In genomic region chr7:94376281-94376680, GRCh38 we compare ENCODE assay signal across 17 cellular contexts. TPM values are rescaled to one million over a fixed set of nuclear protein-coding genes. Genes with fewer than 3 reads are reported as not detected.
DNase-seq lines count a peak whose midpoint lies in the region; ATAC-seq and TF ChIP-seq lines count a peak whose summit lies in the region.
"Had no signal": no experiment of that assay in that cellular context is flagged by ENCODE, and none has a peak within 500 bp of the region (broad histone marks: within the 10 kb centered on the region; RNA-seq: fewer than 3 reads in every experiment).

No MANE protein-coding gene starts in this region.

- H3K4me3 ChIP-seq in IMR-90 (ENCODE audit: insufficient read depth, low read depth, low read length) (no peak overlapping the region), colonic mucosa (no peak overlapping the region), mucosa of rectum (ENCODE audit: low read length in 2 of 2) (no peak overlapping the region), spleen (no peak overlapping the region)

- DNase-seq in IMR-90 (no peak), colonic mucosa (no peak), spleen (no peak), NCI-H2107 (lab: John Stamatoyannopoulos, UW) (no peak), A172 (ENCODE audit: low spot score) (no peak), SHP77 (lab: John Stamatoyannopoulos, UW) (no peak), mesenteric fat pad (ENCODE audit: low spot score) (no peak)
- DNase-seq: activated CD4-positive, CD25-positive, alpha-beta regulatory T cell treated with anti-CD3 and anti-CD28 coated beads, Interleukin-2, amount 50 U/mL, for 72 hours; activated naive CD4-positive, alpha-beta T cell treated with Interleukin-2 at 50 U/mL for 16 hours; DMS153; midbrain; NCI-H1105; occipital lobe; stimulated activated naive CD8-positive, alpha-beta T cell treated with anti-CD3 and anti-CD28 coated beads, Interleukin-15, Interleukin-2, amounts not matched to agents 100 U/mL and 50 U/mL, for 24 hours; T-helper 17 cell had no signal

- no peaks in the 10 kb centered on the region; the same call in 1 of the 2 replicates for H3K9me1 ChIP-seq in IMR-90 (ENCODE audit: insufficient read depth, low read length)

- TF ChIP-seq RAD21 in IMR-90 (IDR thresholded peaks at IDR 0.05; ENCODE audit: low read length): no peak

- in situ Hi-C loops in IMR-90 (cut with MboI; ENCODE audit: low sequenced_read_pairs): no loop called here

- peak overlapping the region; percentile 92 for H3K18ac ChIP-seq in IMR-90 (ENCODE audit: low read depth, low read length)

- CTCF ChIA-PET in IMR-90 (lab: Yijun Ruan, JAX): interaction anchor here (0.7 to 3.2 kb wide), 4 partner anchors 13 to 88 kb away, joined by 4 to 19 read pairs (median 4); no protein-coding TSS in a partner anchor

- H2AK5ac ChIP-seq in IMR-90 (ENCODE audit: low read depth, low read length): peak overlapping the region; percentile 96

- peak overlapping the region; percentile 89 for H2AK9ac ChIP-seq in IMR-90 (replicated peaks; ENCODE audit: low read depth, low read length, poor library complexity)

- POLR2A ChIA-PET in IMR-90 (lab: Charles Lee; ENCODE audit: unreplicated experiment): interaction anchor here (0.7 to 5.0 kb wide), 6 partner anchors 10 to 79 kb away, joined by 3 to 79 read pairs (median 12); partner anchors contain the start of gene COL1A2

- peak overlapping the region; percentile 96 for H3K4ac ChIP-seq in IMR-90 (ENCODE audit: low read depth, low read length)

- no CpG with 5 or more reads among the region's 1 CpG for WGBS in IMR-90 (ENCODE audit: extremely low coverage in 2 of 2, insufficient read length in 1 of 2), 2 experiments
- 74 to 93% (median 86%) methylated on average over 1 of the region's 1 CpG for WGBS in spleen, 5 donors

- H3K4me2 ChIP-seq in IMR-90 (ENCODE audit: low read depth, low read length): peak overlapping the region; percentile 80
- H3K4me2 ChIP-seq: KMS-11 had no signal

- peak overlapping the region; percentile 87; the same call in 2 of the 3 replicates for H2BK15ac ChIP-seq in IMR-90 (ENCODE audit: low read depth, low read length)

- no peak for ATAC-seq in IMR-90 (ENCODE audit: low read depth)
- ATAC-seq: stimulated activated naive CD8-positive, alpha-beta T cell treated with anti-CD3 and anti-CD28 coated beads, Interleukin-15, Interleukin-2, amounts not matched to agents 100 U/mL and 50 U/mL, for 24 hours; T-helper 17 cell had no signal

- H2BK20ac ChIP-seq in IMR-90 (ENCODE audit: low read depth, low read length): peak overlapping the region; percentile 98

- no TSS peak for BruUV-seq in IMR-90 (replicated peaks; lab: Mats Ljungman, UMichigan)

- dilution Hi-C loops in IMR-90 (cut with HindIII; ENCODE audit: low sequenced_read_pairs, unreplicated experiment): no loop called here

- intact Hi-C loops in IMR-90 (cut with micrococcal nuclease): no loop called here
- intact Hi-C loops in colonic mucosa (cut with DNase I): no loop called here
- intact Hi-C loops in spleen (cut with DNase I; ENCODE audit: low total_unique reads): no loop called here

- H3K14ac ChIP-seq in IMR-90 (replicated peaks; ENCODE audit: low read depth, low read length): peak overlapping the region; percentile 96

- H4K91ac ChIP-seq in IMR-90 (ENCODE audit: insufficient read depth, low read depth, low read length): peak overlapping the region; percentile 97

- H3K79me1 ChIP-seq in IMR-90 (ENCODE audit: low read depth in 1 of 2, low read length in 2 of 2): peaks cover 17 to 27% of the 10 kb centered on the region in 2 experiments; a peak in 3 of 4 replicates

- H2BK5ac ChIP-seq in IMR-90 (ENCODE audit: low read depth, low read length, poor library complexity, severe bottlenecking): peak overlapping the region; percentile 100

- peak overlapping the region; percentile 98 for H4K5ac ChIP-seq in IMR-90 (ENCODE audit: low read depth, low read length)

- H3K27me3 ChIP-seq in IMR-90 (ENCODE audit: control insufficient read depth, insufficient read depth, low read length): no peaks in the 10 kb centered on the region
- no peaks in the 10 kb centered on the region for H3K27me3 ChIP-seq in colonic mucosa
- no peaks in the 10 kb centered on the region for H3K27me3 ChIP-seq in mucosa of rectum (ENCODE audit: control insufficient read depth in 2 of 2, insufficient read depth in 2 of 2, low read length in 2 of 2)
- no peaks in the 10 kb centered on the region for H3K27me3 ChIP-seq in spleen (replicated peaks in 1 of 7)

- peak overlapping the region; percentile 99 for H2BK120ac ChIP-seq in IMR-90 (ENCODE audit: low read depth, low read length)

- H3K4me1 ChIP-seq in IMR-90 (ENCODE audit: control insufficient read depth, insufficient read depth, low read length) (peaks cover 12% of the 10 kb centered on the region), colonic mucosa (no peaks in the 10 kb centered on the region), mucosa of rectum (ENCODE audit: control insufficient read depth in 2 of 2, insufficient read depth in 2 of 2, low read length in 2 of 2) (peaks cover 0 to 3% of the 10 kb centered on the region in 2 donors), spleen (no peaks in the 10 kb centered on the region)

- H3K9ac ChIP-seq in IMR-90 (ENCODE audit: low read depth, low read length): peak overlapping the region; percentile 76
- no peak overlapping the region for H3K9ac ChIP-seq in colonic mucosa (ENCODE audit: low read depth in 2 of 2, low read length in 2 of 2)
- no peak overlapping the region for H3K9ac ChIP-seq in mucosa of rectum (ENCODE audit: low read depth in 1 of 2, low read length in 2 of 2)
- H3K9ac ChIP-seq: KMS-11 had no signal

- H4K8ac ChIP-seq in IMR-90 (ENCODE audit: low read depth in 2 of 2, low read length in 2 of 2): peak overlapping the region; percentile 88 to 94; a peak in 3 of 4 replicates

- H3K9me3 ChIP-seq in IMR-90 (ENCODE audit: control insufficient read depth, insufficient read depth, low read length): no peaks in the 10 kb centered on the region
- no peaks in the 10 kb centered on the region for H3K9me3 ChIP-seq in colonic mucosa
- no peaks in the 10 kb centered on the region for H3K9me3 ChIP-seq in mucosa of rectum (ENCODE audit: control insufficient read depth in 2 of 2, low read length in 2 of 2)
- no peaks in the 10 kb centered on the region for H3K9me3 ChIP-seq in spleen

- H3K56ac ChIP-seq in IMR-90 (ENCODE audit: extremely low read depth, insufficient read depth, low read length): peak overlapping the region; percentile 88

- H3K27ac ChIP-seq in IMR-90 (ENCODE audit: insufficient read depth, low read length): peak overlapping the region; percentile 100
- peak overlapping the region; percentile 79 for H3K27ac ChIP-seq in colonic mucosa
- H3K27ac ChIP-seq in mucosa of rectum (ENCODE audit: low read depth in 2 of 2, low read length in 2 of 2): peak overlapping the region; percentile 43 to 53
- peak overlapping the region in 7 of 8 donors; percentile 11 to 81 (median 69) for H3K27ac ChIP-seq in spleen
- H3K27ac ChIP-seq: KMS-11 had no signal

- peak overlapping the region; percentile 99 for H3K23ac ChIP-seq in IMR-90 (ENCODE audit: low read depth, low read length)

- TF ChIP-seq POLR2A in IMR-90 (IDR thresholded peaks at IDR 0.05; ENCODE audit: low read depth, low read length) (no peak), spleen (IDR thresholded peaks at IDR 0.05) (no peak)

- no peaks in the 10 kb centered on the region for H3K36me3 ChIP-seq in IMR-90 (ENCODE audit: control insufficient read depth, insufficient read depth, low read length)
- H3K36me3 ChIP-seq in colonic mucosa: no peaks in the 10 kb centered on the region
- no peaks in the 10 kb centered on the region for H3K36me3 ChIP-seq in mucosa of rectum (ENCODE audit: control insufficient read depth in 2 of 2, insufficient read depth in 2 of 2, low read length in 2 of 2)
- H3K36me3 ChIP-seq in spleen: no peaks in the 10 kb centered on the region

- H4K20me1 ChIP-seq in IMR-90 (ENCODE audit: insufficient read depth, low read length): no peaks in the 10 kb centered on the region

- no peak for TF ChIP-seq CTCF in IMR-90 (conservative IDR thresholded peaks at IDR 0.05; ENCODE audit: low read depth, low read length)
- no peak for TF ChIP-seq CTCF in colonic mucosa (IDR thresholded peaks at IDR 0.05)
- TF ChIP-seq CTCF in spleen (IDR thresholded peaks at IDR 0.05 in 8 of 11, conservative IDR thresholded peaks at IDR 0.05 in 3 of 11): no peak

- H2AFZ ChIP-seq in IMR-90 (replicated peaks; ENCODE audit: low read length, poor library complexity): no peak overlapping the region

TF ChIP-seq in IMR-90, 13 proteins besides CTCF, POLR2A, EP300 and RAD21 (continues in another document):
- TF ChIP-seq MAFK (IDR thresholded peaks at IDR 0.05; ENCODE audit: low read depth, low read length) (no peak), CHD1 (IDR thresholded peaks at IDR 0.05; ENCODE audit: low read depth, low read length) (no peak), CEBPB (IDR thresholded peaks at IDR 0.05; ENCODE audit: low read depth, low read length) (no peak), ELK1 (IDR thresholded peaks at IDR 0.05; ENCODE audit: borderline replicate concordance, low read depth, low read length) (no peak), FOS (IDR thresholded peaks at IDR 0.05; ENCODE audit: low read depth, low read length) (no peak), RFX5 (IDR thresholded peaks at IDR 0.05; ENCODE audit: low read depth, low read length) (no peak), MAZ (IDR thresholded peaks at IDR 0.05; ENCODE audit: borderline replicate concordance, low read depth, low read length) (no peak), BHLHE40 (IDR thresholded peaks at IDR 0.05; ENCODE audit: low read depth, low read length) (no peak), NFE2L2 (IDR thresholded peaks at IDR 0.05; ENCODE audit: low read depth, low read length) (no peak)

RNA-seq across cellular contexts. Expression of gene COL1A2, which starts 18.4 kb away (rescaled TPM):
- total RNA-seq in IMR-90 (2012; rRNA removed) (1,211 and 1,351 TPM in 2 replicates), colonic mucosa (100 to 1,000 TPM in 1 of 2 donors, 10 to 100 TPM in 1; 55.6 to 131 TPM), spleen (100 to 1,000 TPM in 6 of 7 donors, 10 to 100 TPM in 1; 72.8 to 228 (median 166) TPM), mesenteric fat pad (401 TPM)
- polyA plus RNA-seq in IMR-90 (2012; rRNA removed) (3,922 and 4,454 TPM in 2 replicates), spleen (10 to 100 TPM; 39.7 to 73.0 (median 48.3) TPM)
- polyA plus RNA-seq in IMR-90 (2012; cell fraction: cytosol; rRNA removed): 4,367 and 7,099 TPM in 2 replicates
- 4,818 and 7,550 TPM in 2 replicates for polyA plus RNA-seq in IMR-90 (2012; cell fraction: nucleus; rRNA removed; ENCODE audit: low replicate concordance)
- 104 and 144 TPM in 2 replicates for total RNA-seq in A172 (2014; rRNA removed; shearing (Covaris generic))
- total RNA-seq: T-helper 17 cell had no signal

Comparison
In these comparisons a context has a peak if more than half of its experiments do, and no peak if none do; other contexts are left out.
1. H3K27ac ChIP-seq: peak in every context shown above with its lines; median percentile 100 in IMR-90; 79 in colonic mucosa; 69 in spleen; 48 in mucosa of rectum.